In genomic region chr6:4059115-4059777, GRCh38 we compare ENCODE assay signal across 8 cellular contexts. TPM values are rescaled to one million over a fixed set of nuclear protein-coding genes. Genes with fewer than 3 reads are reported as not detected.
A peak's percentile ranks its signal among the peaks of the same experiment; 100 is the strongest.
DNase-seq lines count a peak whose midpoint lies in the region; ATAC-seq and TF ChIP-seq lines count a peak whose summit lies in the region.

No MANE protein-coding gene starts in this region.

- peak in 1 of 2 experiments; percentile 71; a peak in 1 of 4 replicates for TF ChIP-seq EP300 in SK-N-SH (IDR thresholded peaks at IDR 0.05; ENCODE audit: borderline replicate concordance in 1 of 2, low read depth in 1 of 2, low read length in 1 of 2)

- H3K79me2 ChIP-seq in SK-N-SH (ENCODE audit: insufficient read depth) (peaks cover 19% of the 10 kb centered on the region), MM.1S (ENCODE audit: low read length) (peaks cover 11% of the 10 kb centered on the region; the same call in 1 of the 2 replicates)

- H2AFZ ChIP-seq in SK-N-SH (ENCODE audit: low read depth) (no peak overlapping the region), MM.1S (ENCODE audit: low read length) (no peak overlapping the region)

- no peaks in the 10 kb centered on the region for H3K9me3 ChIP-seq in CD4-positive, CD25-positive, alpha-beta regulatory T cell (ENCODE audit: control insufficient read depth in 2 of 2, low read length in 2 of 2)
- H3K9me3 ChIP-seq in SK-N-SH = no peaks in the 10 kb centered on the region
- no peaks in the 10 kb centered on the region for H3K9me3 ChIP-seq in MM.1S (replicated peaks; ENCODE audit: insufficient read depth, low read length)

- no peak for TF ChIP-seq RAD21 in SK-N-SH (IDR thresholded peaks at IDR 0.05; ENCODE audit: low read length)

- peak; percentile 75 to 83 for ATAC-seq in CD4-positive, CD25-positive, alpha-beta regulatory T cell (ENCODE audit: low read depth in 2 of 2)
- peak; percentile 92 to 94 for ATAC-seq in natural killer cell treated with Interleukin-12 subunit alpha and Interleukin-12 subunit beta and Interleukin-15 and Interleukin-18, amount 100 ng/mL, for 72 hours
- ATAC-seq in HG02798 (IDR thresholded peaks at IDR 0.05; ENCODE audit: poor library complexity, unreplicated experiment) = no peak

- H3K36me3 ChIP-seq in CD4-positive, CD25-positive, alpha-beta regulatory T cell (ENCODE audit: control insufficient read depth, insufficient read depth, low read length) = peaks cover 91% of the 10 kb centered on the region
- H3K36me3 ChIP-seq in SK-N-SH (replicated peaks in 1 of 2; ENCODE audit: control insufficient read depth in 1 of 2, insufficient read depth in 2 of 2, low read length in 1 of 2) (peaks cover 84 to 87% of the 10 kb centered on the region in 2 experiments), MM.1S (replicated peaks; ENCODE audit: insufficient read depth, low read length) (peaks cover 20% of the 10 kb centered on the region)

- peak overlapping the region; percentile 83 for H3K27ac ChIP-seq in CD4-positive, CD25-positive, alpha-beta regulatory T cell (ENCODE audit: insufficient read depth, low read length, poor library complexity, severe bottlenecking)
- peak overlapping the region; percentile 58 to 84; a peak in 3 of 4 replicates for H3K27ac ChIP-seq in SK-N-SH (ENCODE audit: low read depth in 2 of 2, low read length in 1 of 2)
- H3K27ac ChIP-seq in MM.1S (ENCODE audit: low read length) = no peak overlapping the region

- 69% methylated on average over 4 of the region's 4 CpGs for WGBS in SK-N-SH (ENCODE audit: low lambda C conversion rate)

- H3K27ac Mint-ChIP-seq in CD4-positive, CD25-positive, alpha-beta regulatory T cell = peak overlapping the region; percentile 90 to 95 (median 91)
- peak overlapping the region; percentile 84 to 98 for H3K27ac Mint-ChIP-seq in natural killer cell treated with Interleukin-12 subunit alpha and Interleukin-12 subunit beta and Interleukin-15 and Interleukin-18, amount 100 ng/mL, for 72 hours

- no peaks in the 10 kb centered on the region for H4K20me1 ChIP-seq in SK-N-SH (ENCODE audit: insufficient read depth)
- no peaks in the 10 kb centered on the region for H4K20me1 ChIP-seq in MM.1S (ENCODE audit: insufficient read depth, low read length)

- peaks cover 37% of the 10 kb centered on the region for H3K36me3 Mint-ChIP-seq in CD4-positive, CD25-positive, alpha-beta regulatory T cell
- H3K36me3 Mint-ChIP-seq in natural killer cell treated with Interleukin-12 subunit alpha and Interleukin-12 subunit beta and Interleukin-15 and Interleukin-18, amount 100 ng/mL, for 72 hours = peaks cover 39% of the 10 kb centered on the region

- H3F3A ChIP-seq in SK-N-SH (replicated peaks; ENCODE audit: insufficient read depth) (peaks cover 42% of the 10 kb centered on the region), MM.1S (ENCODE audit: insufficient read depth, low read length) (0 out of 2 replicates have a peak, but pooled peaks cover 8% of the 10 kb centered on the region)

- H3K27me3 Mint-ChIP-seq in CD4-positive, CD25-positive, alpha-beta regulatory T cell = no peaks in the 10 kb centered on the region
- H3K27me3 Mint-ChIP-seq in natural killer cell treated with Interleukin-12 subunit alpha and Interleukin-12 subunit beta and Interleukin-15 and Interleukin-18, amount 100 ng/mL, for 72 hours = no peaks in the 10 kb centered on the region

- H3K9me2 ChIP-seq in SK-N-SH = no peaks in the 10 kb centered on the region
- H3K9me2 ChIP-seq in MM.1S (replicated peaks; ENCODE audit: insufficient read depth, low read length) = no peaks in the 10 kb centered on the region

- in situ Hi-C loops in GM13976 (cut with MboI; ENCODE audit: low sequenced_read_pairs, unreplicated experiment) = no loop called here

- H3K4me1 Mint-ChIP-seq in CD4-positive, CD25-positive, alpha-beta regulatory T cell = peaks cover 17 to 28% (median 24%) of the 10 kb centered on the region in 4 donors
- peaks cover 13 to 31% of the 10 kb centered on the region in 2 donors for H3K4me1 Mint-ChIP-seq in natural killer cell treated with Interleukin-12 subunit alpha and Interleukin-12 subunit beta and Interleukin-15 and Interleukin-18, amount 100 ng/mL, for 72 hours (ENCODE audit: low read depth in 2 of 2)

- DNase-seq in CD4-positive, CD25-positive, alpha-beta regulatory T cell = peak; percentile 46 to 80 (median 46)
- DNase-seq in SK-N-SH = no peak
- peak; percentile 35 for DNase-seq in activated naive CD8-positive, alpha-beta T cell treated with anti-CD3 and anti-CD28 coated beads, Interleukin-2, amount 50 U/mL, for 16 hours (ENCODE audit: low read depth, low spot score)
- peak; percentile 73 for DNase-seq in natural killer cell treated with Interleukin-12 subunit alpha and Interleukin-12 subunit beta and Interleukin-15 and Interleukin-18, amount 100 ng/mL, for 72 hours (ENCODE audit: low spot score)
- DNase-seq in GM13976 (ENCODE audit: low spot score) = no peak
- no peak for DNase-seq in NCI-H2196 (lab: John Stamatoyannopoulos, UW; ENCODE audit: unreplicated experiment)
- DNase-seq in MM.1S = no peak

- peaks cover 16% of the 10 kb centered on the region for H3K4me1 ChIP-seq in CD4-positive, CD25-positive, alpha-beta regulatory T cell (ENCODE audit: control insufficient read depth, insufficient read depth, low read length, poor library complexity, severe bottlenecking)
- H3K4me1 ChIP-seq in SK-N-SH (ENCODE audit: control insufficient read depth in 1 of 2, insufficient read depth in 2 of 2, low read depth in 1 of 2, low read length in 1 of 2) (peaks cover 0 to 22% of the 10 kb centered on the region in 2 experiments; a peak in 3 of 4 replicates), MM.1S (ENCODE audit: low read length) (peaks cover 15% of the 10 kb centered on the region)

- peak overlapping the region; percentile 8 for H3K4me3 ChIP-seq in CD4-positive, CD25-positive, alpha-beta regulatory T cell (ENCODE audit: low read depth, low read length)
- H3K4me3 ChIP-seq in SK-N-SH (ENCODE audit: low read depth in 2 of 2, low read length in 1 of 2) = peak overlapping the region in 1 of 2 experiments; percentile 24; a peak in 1 of 4 replicates
- H3K4me3 ChIP-seq in MM.1S (ENCODE audit: low read length) = no peak overlapping the region

- POLR2A ChIA-PET in SK-N-SH (lab: Yijun Ruan, JAX) = no interaction called here

- H3K4me2 ChIP-seq in SK-N-SH (peak overlapping the region; percentile 71), MM.1S (ENCODE audit: low read depth, low read length) (no peak overlapping the region)

- peak overlapping the region; percentile 2 to 33 (median 30) for H3K4me3 Mint-ChIP-seq in CD4-positive, CD25-positive, alpha-beta regulatory T cell
- peak overlapping the region; percentile 73 for H3K4me3 Mint-ChIP-seq in natural killer cell treated with Interleukin-12 subunit alpha and Interleukin-12 subunit beta and Interleukin-15 and Interleukin-18, amount 100 ng/mL, for 72 hours

- H3K9ac ChIP-seq in SK-N-SH = peak overlapping the region; percentile 44; the same call in 1 of the 2 replicates
- H3K9ac ChIP-seq in MM.1S (ENCODE audit: low read length) = no peak overlapping the region

- H3K27me3 ChIP-seq in CD4-positive, CD25-positive, alpha-beta regulatory T cell (ENCODE audit: control insufficient read depth, insufficient read depth, low read length) = no peaks in the 10 kb centered on the region
- H3K27me3 ChIP-seq in SK-N-SH (ENCODE audit: insufficient read depth) = no peaks in the 10 kb centered on the region
- no peaks in the 10 kb centered on the region for H3K27me3 ChIP-seq in MM.1S (replicated peaks; ENCODE audit: insufficient read depth, low read length)

- H3K9me3 Mint-ChIP-seq in CD4-positive, CD25-positive, alpha-beta regulatory T cell = no peaks in the 10 kb centered on the region
- no peaks in the 10 kb centered on the region for H3K9me3 Mint-ChIP-seq in natural killer cell treated with Interleukin-12 subunit alpha and Interleukin-12 subunit beta and Interleukin-15 and Interleukin-18, amount 100 ng/mL, for 72 hours

- CTCF ChIA-PET in SK-N-SH (lab: Yijun Ruan, JAX) = interaction anchor here (1.0 kb wide), 1 partner anchor 310 kb away, joined by 4 read pairs; no protein-coding TSS in a partner anchor

- TF ChIP-seq CTCF in SK-N-SH (IDR thresholded peaks at IDR 0.05) = peak; percentile 41
- TF ChIP-seq CTCF in GM13976 (IDR thresholded peaks at IDR 0.05; ENCODE audit: borderline replicate concordance, control extremely low read depth, extremely low read depth, insufficient read depth, missing control alignments) = no peak
- TF ChIP-seq CTCF in MM.1S (IDR thresholded peaks at IDR 0.05; ENCODE audit: low read length) = no peak

TF ChIP-seq in SK-N-SH, 30 proteins besides CTCF, POLR2A, EP300 and RAD21 (continues in another document):
- TF ChIP-seq TAF1 (IDR thresholded peaks at IDR 0.05; ENCODE audit: borderline replicate concordance, low read depth, low read length) (no peak), FOXJ3 (CRISPR knock-in tag; IDR thresholded peaks at IDR 0.05) (no peak)
- TF ChIP-seq, protein P1, sequence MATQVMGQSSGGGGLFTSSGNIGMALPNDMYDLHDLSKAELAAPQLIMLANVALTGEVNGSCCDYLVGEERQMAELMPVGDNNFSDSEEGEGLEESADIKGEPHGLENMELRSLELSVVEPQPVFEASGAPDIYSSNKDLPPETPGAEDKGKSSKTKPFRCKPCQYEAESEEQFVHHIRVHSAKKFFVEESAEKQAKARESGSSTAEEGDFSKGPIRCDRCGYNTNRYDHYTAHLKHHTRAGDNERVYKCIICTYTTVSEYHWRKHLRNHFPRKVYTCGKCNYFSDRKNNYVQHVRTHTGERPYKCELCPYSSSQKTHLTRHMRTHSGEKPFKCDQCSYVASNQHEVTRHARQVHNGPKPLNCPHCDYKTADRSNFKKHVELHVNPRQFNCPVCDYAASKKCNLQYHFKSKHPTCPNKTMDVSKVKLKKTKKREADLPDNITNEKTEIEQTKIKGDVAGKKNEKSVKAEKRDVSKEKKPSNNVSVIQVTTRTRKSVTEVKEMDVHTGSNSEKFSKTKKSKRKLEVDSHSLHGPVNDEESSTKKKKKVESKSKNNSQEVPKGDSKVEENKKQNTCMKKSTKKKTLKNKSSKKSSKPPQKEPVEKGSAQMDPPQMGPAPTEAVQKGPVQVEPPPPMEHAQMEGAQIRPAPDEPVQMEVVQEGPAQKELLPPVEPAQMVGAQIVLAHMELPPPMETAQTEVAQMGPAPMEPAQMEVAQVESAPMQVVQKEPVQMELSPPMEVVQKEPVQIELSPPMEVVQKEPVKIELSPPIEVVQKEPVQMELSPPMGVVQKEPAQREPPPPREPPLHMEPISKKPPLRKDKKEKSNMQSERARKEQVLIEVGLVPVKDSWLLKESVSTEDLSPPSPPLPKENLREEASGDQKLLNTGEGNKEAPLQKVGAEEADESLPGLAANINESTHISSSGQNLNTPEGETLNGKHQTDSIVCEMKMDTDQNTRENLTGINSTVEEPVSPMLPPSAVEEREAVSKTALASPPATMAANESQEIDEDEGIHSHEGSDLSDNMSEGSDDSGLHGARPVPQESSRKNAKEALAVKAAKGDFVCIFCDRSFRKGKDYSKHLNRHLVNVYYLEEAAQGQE (IDR thresholded peaks at IDR 0.05; ENCODE audit: low read depth, low read length) = peak; percentile 60; the same call in 1 of the 2 replicates

RNA-seq across cellular contexts. Expression of gene FAM217A, which starts 19.7 kb away (rescaled TPM):
- total RNA-seq in CD4-positive, CD25-positive, alpha-beta regulatory T cell = not detected
- polyA plus RNA-seq in CD4-positive, CD25-positive, alpha-beta regulatory T cell = under 1 TPM in 2 of 4 donors, not detected in 2; 0.08 to 0.22 TPM
- not detected in 2 replicates for polyA plus RNA-seq in SK-N-SH (2012; rRNA removed)
- polyA plus RNA-seq in SK-N-SH (2012; cell fraction: cytosol; rRNA removed) = not detected in 2 replicates
- not detected in 2 replicates for polyA plus RNA-seq in SK-N-SH (2012; cell fraction: nucleus; rRNA removed)
- not detected for total RNA-seq in natural killer cell treated with Interleukin-12 subunit alpha and Interleukin-12 subunit beta and Interleukin-15 and Interleukin-18, amount 100 ng/mL, for 72 hours

Comparison
In these comparisons a context has a peak if more than half of its experiments do, and no peak if none do; other contexts are left out.
1. DNase-seq: peak in CD4-positive, CD25-positive, alpha-beta regulatory T cell (3 of 3), activated naive CD8-positive, alpha-beta T cell treated with anti-CD3 and anti-CD28 coated beads, Interleukin-2, amount 50 U/mL, for 16 hours (single experiment) and natural killer cell treated with Interleukin-12 subunit alpha and Interleukin-12 subunit beta and Interleukin-15 and Interleukin-18, amount 100 ng/mL, for 72 hours (single experiment); none in SK-N-SH (single experiment), GM13976 (single experiment), NCI-H2196 (single experiment) and MM.1S (single experiment).